In genomic region chr7:50497968-50498367, GRCh38 we compare ENCODE assay signal across 1 cellular context.
TF ChIP-seq lines count a peak whose summit lies in the region.

No MANE protein-coding gene starts in this region.

TF ChIP-seq in IMR-90, 13 proteins besides CTCF, POLR2A, EP300 and RAD21 (continued from another document):
- TF ChIP-seq ELK1 (IDR thresholded peaks at IDR 0.05; ENCODE audit: borderline replicate concordance, low read depth, low read length) (no peak), CHD1 (IDR thresholded peaks at IDR 0.05; ENCODE audit: low read depth, low read length) (no peak), NFE2L2 (IDR thresholded peaks at IDR 0.05; ENCODE audit: low read depth, low read length) (no peak), MAFK (IDR thresholded peaks at IDR 0.05; ENCODE audit: low read depth, low read length) (no peak), MAZ (IDR thresholded peaks at IDR 0.05; ENCODE audit: borderline replicate concordance, low read depth, low read length) (no peak), BHLHE40 (IDR thresholded peaks at IDR 0.05; ENCODE audit: low read depth, low read length) (no peak), FOS (IDR thresholded peaks at IDR 0.05; ENCODE audit: low read depth, low read length) (no peak), RFX5 (IDR thresholded peaks at IDR 0.05; ENCODE audit: low read depth, low read length) (no peak), CEBPB (IDR thresholded peaks at IDR 0.05; ENCODE audit: low read depth, low read length) (no peak), SMC3 (IDR thresholded peaks at IDR 0.05; ENCODE audit: low read depth, low read length) (no peak), RCOR1 (IDR thresholded peaks at IDR 0.05; ENCODE audit: insufficient replicate concordance, low read length) (no peak)
